ENCODE assay signal across 23 cellular contexts in the genomic region with DNA sequence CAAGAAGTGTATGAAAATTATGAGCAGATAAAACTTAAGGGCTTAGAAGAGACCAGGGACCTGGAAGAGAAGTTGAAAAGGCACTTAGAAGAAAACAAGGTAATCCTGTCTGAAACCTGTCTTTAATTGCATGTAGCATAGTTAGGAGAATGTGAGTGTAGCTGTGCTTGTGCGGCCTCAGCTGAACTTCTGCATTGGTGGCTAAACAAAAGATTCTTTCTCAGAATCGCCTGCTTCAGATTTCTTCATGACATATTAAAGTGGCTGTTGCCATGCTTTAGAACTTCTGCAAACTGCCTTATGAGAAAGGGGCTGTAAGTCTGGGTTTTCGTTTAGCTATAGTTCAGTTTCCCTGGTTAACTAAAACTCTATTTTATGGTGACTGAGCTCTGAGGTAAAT.
"Had no signal": no experiment of that assay in that cellular context is flagged by ENCODE, and none has a peak within 500 bp of the region (broad histone marks: within the 10 kb centered on the region; RNA-seq: fewer than 3 reads in every experiment).

No MANE protein-coding gene starts in this region.

- H3K9ac ChIP-seq: SK-N-SH had no signal

- H3K27ac Mint-ChIP-seq: activated CD8-positive, alpha-beta memory T cell treated with anti-CD3 and anti-CD28 coated beads, Interleukin-2, amount 10 ng/mL, durations not matched to agents 7 days and 5 days; activated naive CD8-positive, alpha-beta T cell treated with anti-CD3 and anti-CD28 coated beads for 36 hours; activated T-helper 1 cell treated with anti-CD3 and anti-CD28 coated beads, Interleukin-12 subunit alpha, Interleukin-12 subunit beta, Interleukin-2, Interleukin-4 antibody, amounts not matched to agents 30 ng/mL and 10 ng/mL and 1 ng/mL, durations not matched to agents 14 hours and 24 hours and 36 hours; T-helper 1 cell treated with Interleukin-12 subunit alpha and Interleukin-12 subunit beta and Interleukin-4 antibody, amounts not matched to agents 30 μg/mL and 1 μg/mL, for 36 hours; WTC11 had no signal

- H3K9me3 ChIP-seq: SK-N-SH had no signal

- H3K4me2 ChIP-seq: SK-N-SH had no signal

- DNase-seq: activated CD4-positive, alpha-beta T cell treated with anti-CD3 and anti-CD28 coated beads for 48 hours; activated CD4-positive, alpha-beta T cell treated with anti-CD3 and anti-CD28 coated beads, Interleukin-2, amount 50 U/mL, for 4 hours; activated CD4-positive, CD25-positive, alpha-beta regulatory T cell treated with anti-CD3 and anti-CD28 coated beads, Interleukin-2, amount 50 U/mL, for 72 hours; activated CD8-positive, alpha-beta memory T cell treated with anti-CD3 and anti-CD28 coated beads, Interleukin-2, amount 10 ng/mL, durations not matched to agents 7 days and 5 days; activated effector memory CD4-positive, alpha-beta T cell treated with anti-CD3 and anti-CD28 coated beads, Interleukin-2, amount 50 U/mL, for 16 hours; activated naive CD4-positive, alpha-beta T cell treated with Interleukin-2 at 50 U/mL for 16 hours; activated naive CD8-positive, alpha-beta T cell treated with anti-CD3 and anti-CD28 coated beads for 36 hours; activated T-cell treated with anti-CD3 and anti-CD28 coated beads, Interleukin-2, amount 50 U/mL, for 24 hours; Karpas-422; MM.1S; NCI-H1105 treated with DMSO at 0.1 percent for 48 hours; NCI-H146; NCI-H187 treated with DMSO at 0.1 percent for 48 hours; NCI-H2081 treated with DMSO at 0.1 percent for 48 hours; NCI-H2227 treated with DMSO at 0.1 percent for 48 hours; NCI-H446 treated with DMSO at 0.1 percent for 48 hours; NCI-H524 treated with DMSO at 0.1 percent for 48 hours; NCI-H748 treated with DMSO at 0.1 percent for 48 hours; SIG-M5; SK-N-SH had no signal

- H3K4me3 Mint-ChIP-seq: activated CD8-positive, alpha-beta memory T cell treated with anti-CD3 and anti-CD28 coated beads, Interleukin-2, amount 10 ng/mL, durations not matched to agents 7 days and 5 days; activated naive CD8-positive, alpha-beta T cell treated with anti-CD3 and anti-CD28 coated beads for 36 hours; activated T-cell treated with anti-CD3 and anti-CD28 coated beads, Interleukin-2, amount 50 U/mL, for 24 hours; activated T-helper 1 cell treated with anti-CD3 and anti-CD28 coated beads, Interleukin-12 subunit alpha, Interleukin-12 subunit beta, Interleukin-2, Interleukin-4 antibody, amounts not matched to agents 30 ng/mL and 10 ng/mL and 1 ng/mL, durations not matched to agents 14 hours and 24 hours and 36 hours; T-helper 1 cell treated with Interleukin-12 subunit alpha and Interleukin-12 subunit beta and Interleukin-4 antibody, amounts not matched to agents 30 μg/mL and 1 μg/mL, for 36 hours; WTC11 had no signal

- H3K27me3 Mint-ChIP-seq: activated CD8-positive, alpha-beta memory T cell treated with anti-CD3 and anti-CD28 coated beads, Interleukin-2, amount 10 ng/mL, durations not matched to agents 7 days and 5 days; activated naive CD8-positive, alpha-beta T cell treated with anti-CD3 and anti-CD28 coated beads for 36 hours; activated T-cell treated with anti-CD3 and anti-CD28 coated beads, Interleukin-2, amount 50 U/mL, for 24 hours had no signal

- H3K9me3 Mint-ChIP-seq: activated naive CD8-positive, alpha-beta T cell treated with anti-CD3 and anti-CD28 coated beads for 36 hours; activated T-cell treated with anti-CD3 and anti-CD28 coated beads, Interleukin-2, amount 50 U/mL, for 24 hours; activated T-helper 1 cell treated with anti-CD3 and anti-CD28 coated beads, Interleukin-12 subunit alpha, Interleukin-12 subunit beta, Interleukin-2, Interleukin-4 antibody, amounts not matched to agents 30 ng/mL and 10 ng/mL and 1 ng/mL, durations not matched to agents 14 hours and 24 hours and 36 hours; T-helper 1 cell treated with Interleukin-12 subunit alpha and Interleukin-12 subunit beta and Interleukin-4 antibody, amounts not matched to agents 30 μg/mL and 1 μg/mL, for 36 hours; WTC11 had no signal
